ENCODE assay signal across 9 cellular contexts in the genomic region with DNA sequence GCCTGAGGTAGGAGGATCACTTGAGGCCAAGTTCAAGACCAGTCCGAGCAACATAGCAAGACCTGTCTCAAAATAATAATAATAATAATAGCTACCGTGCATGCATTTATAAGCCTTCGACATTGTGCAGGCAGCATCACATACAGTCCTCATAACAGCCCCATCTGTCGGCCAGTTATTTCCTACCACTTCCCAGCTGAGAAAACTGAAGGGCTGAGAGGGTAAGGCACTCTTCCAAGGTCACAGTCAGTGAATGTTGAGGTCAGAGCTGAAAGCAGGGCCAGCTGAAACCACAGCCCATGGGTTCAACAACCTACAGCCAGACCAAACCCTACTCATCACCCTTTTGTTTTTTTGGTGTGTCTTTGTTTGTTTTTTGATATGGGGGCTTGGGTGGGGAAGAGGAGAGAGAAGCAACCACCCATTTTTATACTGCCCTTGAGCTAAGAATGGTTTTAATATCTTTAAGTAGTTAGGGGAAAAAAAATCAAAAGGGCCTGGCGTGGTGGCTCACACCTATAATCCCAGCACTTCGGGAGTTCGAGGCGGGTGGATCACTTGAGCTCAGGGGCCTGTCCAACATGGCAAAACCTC. TPM values are rescaled to one million over a fixed set of nuclear protein-coding genes. Genes with fewer than 3 reads are reported as not detected.
DNase-seq lines count a peak whose midpoint lies in the region; ATAC-seq and TF ChIP-seq lines count a peak whose summit lies in the region.
"Had no signal": no experiment of that assay in that cellular context is flagged by ENCODE, and none has a peak within 500 bp of the region (broad histone marks: within the 10 kb centered on the region; RNA-seq: fewer than 3 reads in every experiment).

No MANE protein-coding gene starts in this region.

- TF ChIP-seq CTCF in GM10266 (IDR thresholded peaks at IDR 0.05; ENCODE audit: control insufficient read depth, insufficient read depth, low read depth, missing control alignments) (peak; percentile 49), lower lobe of right lung (IDR thresholded peaks at IDR 0.05) (peak; percentile 38)

- H3K27me3 ChIP-seq in lower lobe of right lung (ENCODE audit: low read depth): no peaks in the 10 kb centered on the region
- H3K27me3 ChIP-seq: thyroid gland had no signal

- DNase-seq in AG08396 (ENCODE audit: low spot score) (peak; percentile 62), GM10266 (ENCODE audit: extremely low spot score) (peak; percentile 61), NOMO-1 treated with DMSO at 0.1 percent for 48 hours (lab: John Stamatoyannopoulos, UW; ENCODE audit: unreplicated experiment) (peak; percentile 54), cerebellar cortex (ENCODE audit: low spot score) (peak; percentile 35), lower lobe of right lung (no peak), NCI-H187 (lab: John Stamatoyannopoulos, UW) (no peak), NCI-H345 (lab: John Stamatoyannopoulos, UW) (no peak), NCI-H1048 (lab: John Stamatoyannopoulos, UW) (no peak)

- no peaks in the 10 kb centered on the region for H3K9me3 ChIP-seq in lower lobe of right lung
- H3K9me3 ChIP-seq: thyroid gland had no signal

- peak overlapping the region; percentile 48 for H3K27ac ChIP-seq in lower lobe of right lung
- H3K27ac ChIP-seq: thyroid gland had no signal

- H3K4me3 ChIP-seq in lower lobe of right lung: no peak overlapping the region
- H3K4me3 ChIP-seq: thyroid gland had no signal

- ATAC-seq in lower lobe of right lung: peak; percentile 65 to 79

- H3K36me3 ChIP-seq in lower lobe of right lung: no peaks in the 10 kb centered on the region
- H3K36me3 ChIP-seq: thyroid gland had no signal

- peaks cover 24% of the 10 kb centered on the region for H3K4me1 ChIP-seq in lower lobe of right lung
- H3K4me1 ChIP-seq: thyroid gland had no signal

- intact Hi-C loops in lower lobe of right lung (cut with DNase I): loop anchor here (10.0 kb wide), 1 partner anchor 178 kb away; no protein-coding TSS in a partner anchor

RNA-seq across cellular contexts. Expression of a gene that starts 16.8 kb away (rescaled TPM):
- 129 TPM for total RNA-seq in lower lobe of right lung

RNA-seq across cellular contexts. Expression of a gene that starts 52.1 kb away (rescaled TPM):
- total RNA-seq in lower lobe of right lung: 30.3 TPM

RNA-seq across cellular contexts. Expression of a gene that starts 52.5 kb away (rescaled TPM):
- 43.9 TPM for total RNA-seq in lower lobe of right lung

Comparison
In these comparisons a context has a peak if more than half of its experiments do, and no peak if none do; other contexts are left out.
1. DNase-seq: peak in AG08396 (single experiment), GM10266 (single experiment), NOMO-1 treated with DMSO at 0.1 percent for 48 hours (single experiment) and cerebellar cortex (single experiment); none in lower lobe of right lung (single experiment), NCI-H187 (0 of 2), NCI-H345 (single experiment) and NCI-H1048 (single experiment).